ENCODE assay signal across 1 cellular context in the genomic region with DNA sequence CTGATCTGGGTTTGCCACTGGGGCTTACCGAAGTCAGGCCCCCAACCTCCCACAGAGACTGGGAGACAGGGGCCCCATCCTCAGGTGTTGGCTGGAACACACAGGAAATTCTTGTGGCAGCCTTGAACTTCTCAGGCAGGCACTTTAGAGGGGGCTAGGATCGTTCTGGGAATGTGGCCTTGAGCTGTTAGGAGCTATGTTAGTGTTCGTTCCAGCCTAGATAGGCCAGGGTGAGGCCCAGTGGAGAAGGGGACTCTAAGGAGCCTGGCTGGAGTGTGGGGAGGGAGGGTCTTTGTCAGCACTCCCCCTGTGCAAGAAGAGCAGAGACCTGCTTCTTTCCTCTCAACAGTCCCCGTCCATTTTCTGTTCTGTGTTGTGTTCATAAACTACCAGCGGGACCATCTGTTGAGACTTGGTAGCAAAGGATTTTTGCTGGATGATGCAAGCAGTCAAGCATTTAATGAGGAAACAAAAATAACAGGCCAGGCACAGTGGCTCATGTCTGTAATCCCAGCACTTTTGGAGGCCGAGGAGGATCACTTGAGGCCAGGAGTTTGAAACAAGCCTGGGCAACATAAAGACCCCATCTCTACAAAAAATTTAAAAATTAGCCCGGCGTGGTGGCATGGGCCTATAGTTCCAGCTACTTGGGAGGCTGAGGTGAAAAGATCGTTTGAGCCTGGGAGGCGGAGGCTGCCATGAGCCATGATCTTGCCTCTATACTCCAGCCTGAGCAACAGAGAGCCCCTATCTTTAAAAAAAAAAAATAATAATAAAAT.
TF ChIP-seq lines count a peak whose summit lies in the region.

No MANE protein-coding gene starts in this region.

TF ChIP-seq in A549, 52 proteins besides CTCF, POLR2A, EP300 and RAD21 (continued from another document):
- peak; percentile 14; the same call in 1 of the 2 replicates for TF ChIP-seq MAX (IDR thresholded peaks at IDR 0.05)
- TF ChIP-seq HOXB13 (CRISPR knock-in tag; IDR thresholded peaks at IDR 0.05; ENCODE audit: low read depth): no peak
